1 cellular context compared by ENCODE assay signal in genomic region chr3:193347507-193348501, GRCh38.
TF ChIP-seq lines count a peak whose summit lies in the region.

No MANE protein-coding gene starts in this region.

TF ChIP-seq in H1, 55 proteins besides CTCF, POLR2A, EP300 and RAD21 (continued from another document):
- no peak for TF ChIP-seq CHD7 (IDR thresholded peaks at IDR 0.05; ENCODE audit: insufficient replicate concordance, low read length)
- no peak for TF ChIP-seq GTF2F1 (IDR thresholded peaks at IDR 0.05; ENCODE audit: borderline replicate concordance, low read depth, low read length)
- TF ChIP-seq YY1 (IDR thresholded peaks at IDR 0.05; ENCODE audit: low read depth, low read length), result no peak
- no peak for TF ChIP-seq JUND (IDR thresholded peaks at IDR 0.05; ENCODE audit: low read length)
- no peak for TF ChIP-seq EGR1 (IDR thresholded peaks at IDR 0.05; ENCODE audit: borderline replicate concordance, low read depth, low read length)
- no peak for TF ChIP-seq CBX5 (IDR thresholded peaks at IDR 0.05; ENCODE audit: low read depth, low read length)
- TF ChIP-seq BACH1 (IDR thresholded peaks at IDR 0.05; ENCODE audit: low read length), result no peak
- TF ChIP-seq SP2 (IDR thresholded peaks at IDR 0.05; ENCODE audit: low read length), result no peak
